In the genomic region with DNA sequence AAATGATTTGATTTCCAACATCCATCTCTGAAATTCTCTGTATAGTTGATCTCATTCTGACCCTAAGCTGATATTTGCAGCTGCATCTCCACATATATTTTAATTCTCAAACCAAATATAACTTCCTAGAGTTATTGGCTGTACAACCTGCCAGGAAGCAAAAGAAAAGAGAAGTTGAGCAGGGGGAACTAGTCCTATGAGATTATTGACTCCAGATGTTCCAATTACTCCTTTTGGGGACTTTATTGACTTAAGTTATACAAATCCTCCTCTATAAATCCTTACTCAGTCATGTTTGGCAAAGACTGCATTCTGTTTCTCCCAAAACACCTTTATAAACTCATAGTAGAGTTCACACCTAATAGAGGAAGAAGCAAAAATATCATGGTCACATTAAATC, we compare ENCODE assay signal across 34 cellular contexts.
"Had no signal": no experiment of that assay in that cellular context is flagged by ENCODE, and none has a peak within 500 bp of the region (broad histone marks: within the 10 kb centered on the region; RNA-seq: fewer than 3 reads in every experiment).

No MANE protein-coding gene starts in this region.

- H3K4me3 Mint-ChIP-seq: activated B cell treated with CpG ODN at 0.5 μM for 24 hours; activated CD8-positive, alpha-beta memory T cell treated with anti-CD3 and anti-CD28 coated beads, Interleukin-2, amount 10 ng/mL, durations not matched to agents 7 days and 5 days; activated CD8-positive, alpha-beta T cell treated with anti-CD3 and anti-CD28 coated beads for 36 hours; activated naive CD4-positive, alpha-beta T cell treated with anti-CD3 and anti-CD28 coated beads for 36 hours; activated naive CD4-positive, alpha-beta T cell treated with anti-CD3 and anti-CD28 coated beads, Interleukin-2, amount 50 U/mL, for 24 hours; activated naive CD8-positive, alpha-beta T cell treated with anti-CD3 and anti-CD28 coated beads for 36 hours; activated naive CD8-positive, alpha-beta T cell treated with anti-CD3 and anti-CD28 coated beads, Interleukin-2, amount 50 U/mL, for 24 hours; activated T-helper 1 cell treated with anti-CD3 and anti-CD28 coated beads, Interleukin-12 subunit alpha, Interleukin-12 subunit beta, Interleukin-2, Interleukin-4 antibody, amounts not matched to agents 30 ng/mL and 10 ng/mL and 1 ng/mL, durations not matched to agents 14 hours and 24 hours and 36 hours; effector memory CD8-positive, alpha-beta T cell; T-helper 2 cell treated with Interferon-gamma antibody and Interleukin-4, amounts not matched to agents 5 μg/mL and 100 μg/mL, for 36 hours had no signal

- H3K27me3 ChIP-seq: adrenal gland, body of pancreas, esophagus muscularis mucosa, foreskin keratinocyte, gastrocnemius medialis, heart left ventricle had no signal

- H3K36me3 Mint-ChIP-seq: activated CD8-positive, alpha-beta memory T cell treated with anti-CD3 and anti-CD28 coated beads, Interleukin-2, amount 10 ng/mL, durations not matched to agents 7 days and 5 days; activated naive CD4-positive, alpha-beta T cell treated with anti-CD3 and anti-CD28 coated beads, Interleukin-2, amount 50 U/mL, for 24 hours; activated naive CD8-positive, alpha-beta T cell treated with anti-CD3 and anti-CD28 coated beads for 36 hours had no signal

- H3K9me3 Mint-ChIP-seq: activated B cell treated with CpG ODN at 0.5 μM for 24 hours had no signal

- DNase-seq: activated B cell treated with CpG ODN at 0.5 μM for 24 hours; activated CD4-positive, alpha-beta T cell treated with anti-CD3 and anti-CD28 coated beads for 48 hours; activated CD4-positive, alpha-beta T cell treated with anti-CD3 and anti-CD28 coated beads, Interleukin-2, amount 50 U/mL, for 1 hour; activated CD4-positive, alpha-beta T cell treated with anti-CD3 and anti-CD28 coated beads, Interleukin-2, amount 50 U/mL, for 48 hours; activated CD8-positive, alpha-beta memory T cell treated with anti-CD3 and anti-CD28 coated beads, Interleukin-2, amount 10 ng/mL, durations not matched to agents 7 days and 5 days; activated CD8-positive, alpha-beta memory T cell treated with anti-CD3 and anti-CD28 coated beads, Interleukin-2, amount 50 U/mL, for 4 hours; activated CD8-positive, alpha-beta T cell treated with anti-CD3 and anti-CD28 coated beads for 36 hours; activated effector memory CD4-positive, alpha-beta T cell treated with anti-CD3 and anti-CD28 coated beads, Interleukin-2, amount 50 U/mL, for 16 hours; activated naive CD4-positive, alpha-beta T cell treated with anti-CD3 and anti-CD28 coated beads for 36 hours; activated naive CD8-positive, alpha-beta T cell treated with anti-CD3 and anti-CD28 coated beads for 36 hours; activated naive CD8-positive, alpha-beta T cell treated with anti-CD3 and anti-CD28 coated beads, Interleukin-2, amount 50 U/mL, for 24 hours; activated T-cell treated with anti-CD3 and anti-CD28 coated beads, Interleukin-2, amount 50 U/mL, for 1 hour; activated T-cell treated with anti-CD3 and anti-CD28 coated beads, Interleukin-2, amount 50 U/mL, for 48 hours; adrenal gland; amygdala; aorta; body of pancreas; caudate nucleus; cortex of kidney; dermis blood vessel endothelial cell; effector CD4-positive, alpha-beta T cell; effector memory CD8-positive, alpha-beta T cell; erythroblast; foreskin keratinocyte; gastrocnemius medialis; glutamatergic neuron; heart left ventricle; T1000; WERI-Rb-1 had no signal

- H3K27ac ChIP-seq: adrenal gland, body of pancreas, esophagus muscularis mucosa, foreskin keratinocyte, gastrocnemius medialis, heart left ventricle, WERI-Rb-1 had no signal

- H3K4me1 Mint-ChIP-seq: activated B cell treated with CpG ODN at 0.5 μM for 24 hours; activated CD8-positive, alpha-beta memory T cell treated with anti-CD3 and anti-CD28 coated beads, Interleukin-2, amount 10 ng/mL, durations not matched to agents 7 days and 5 days; activated naive CD4-positive, alpha-beta T cell treated with anti-CD3 and anti-CD28 coated beads, Interleukin-2, amount 50 U/mL, for 24 hours; activated naive CD8-positive, alpha-beta T cell treated with anti-CD3 and anti-CD28 coated beads for 36 hours; activated naive CD8-positive, alpha-beta T cell treated with anti-CD3 and anti-CD28 coated beads, Interleukin-2, amount 50 U/mL, for 24 hours had no signal

- H3K9me3 ChIP-seq: gastrocnemius medialis had no signal

- H3K27me3 Mint-ChIP-seq: activated CD8-positive, alpha-beta memory T cell treated with anti-CD3 and anti-CD28 coated beads, Interleukin-2, amount 10 ng/mL, durations not matched to agents 7 days and 5 days; activated CD8-positive, alpha-beta T cell treated with anti-CD3 and anti-CD28 coated beads for 36 hours; activated naive CD4-positive, alpha-beta T cell treated with anti-CD3 and anti-CD28 coated beads, Interleukin-2, amount 50 U/mL, for 24 hours; activated naive CD8-positive, alpha-beta T cell treated with anti-CD3 and anti-CD28 coated beads for 36 hours; activated naive CD8-positive, alpha-beta T cell treated with anti-CD3 and anti-CD28 coated beads, Interleukin-2, amount 50 U/mL, for 24 hours; effector memory CD8-positive, alpha-beta T cell had no signal

- H3K4me3 ChIP-seq: adrenal gland, body of pancreas, esophagus muscularis mucosa, gastrocnemius medialis, heart left ventricle had no signal

- H3K4me1 ChIP-seq: adrenal gland, body of pancreas, esophagus muscularis mucosa, foreskin keratinocyte, gastrocnemius medialis, heart left ventricle had no signal

- H3K27ac Mint-ChIP-seq: activated B cell treated with CpG ODN at 0.5 μM for 24 hours; activated CD8-positive, alpha-beta memory T cell treated with anti-CD3 and anti-CD28 coated beads, Interleukin-2, amount 10 ng/mL, durations not matched to agents 7 days and 5 days; activated CD8-positive, alpha-beta T cell treated with anti-CD3 and anti-CD28 coated beads for 36 hours; activated naive CD4-positive, alpha-beta T cell treated with anti-CD3 and anti-CD28 coated beads for 36 hours; activated naive CD4-positive, alpha-beta T cell treated with anti-CD3 and anti-CD28 coated beads, Interleukin-2, amount 50 U/mL, for 24 hours; activated naive CD8-positive, alpha-beta T cell treated with anti-CD3 and anti-CD28 coated beads for 36 hours; activated naive CD8-positive, alpha-beta T cell treated with anti-CD3 and anti-CD28 coated beads, Interleukin-2, amount 50 U/mL, for 24 hours; activated T-helper 1 cell treated with anti-CD3 and anti-CD28 coated beads, Interleukin-12 subunit alpha, Interleukin-12 subunit beta, Interleukin-2, Interleukin-4 antibody, amounts not matched to agents 30 ng/mL and 10 ng/mL and 1 ng/mL, durations not matched to agents 14 hours and 24 hours and 36 hours; activated T-helper 2 cell treated with anti-CD3 and anti-CD28 coated beads, Interferon-gamma antibody, Interleukin-2, Interleukin-4, amounts not matched to agents 10 μg/mL and 5 μg/mL and 100 μg/mL, durations not matched to agents 14 hours and 24 hours and 36 hours; effector memory CD8-positive, alpha-beta T cell; T-helper 2 cell treated with Interferon-gamma antibody and Interleukin-4, amounts not matched to agents 5 μg/mL and 100 μg/mL, for 36 hours had no signal

- H3K36me3 ChIP-seq: adrenal gland, esophagus muscularis mucosa, gastrocnemius medialis, heart left ventricle, WERI-Rb-1 had no signal
